ENCODE assay signal across 8 cellular contexts in the genomic region with DNA sequence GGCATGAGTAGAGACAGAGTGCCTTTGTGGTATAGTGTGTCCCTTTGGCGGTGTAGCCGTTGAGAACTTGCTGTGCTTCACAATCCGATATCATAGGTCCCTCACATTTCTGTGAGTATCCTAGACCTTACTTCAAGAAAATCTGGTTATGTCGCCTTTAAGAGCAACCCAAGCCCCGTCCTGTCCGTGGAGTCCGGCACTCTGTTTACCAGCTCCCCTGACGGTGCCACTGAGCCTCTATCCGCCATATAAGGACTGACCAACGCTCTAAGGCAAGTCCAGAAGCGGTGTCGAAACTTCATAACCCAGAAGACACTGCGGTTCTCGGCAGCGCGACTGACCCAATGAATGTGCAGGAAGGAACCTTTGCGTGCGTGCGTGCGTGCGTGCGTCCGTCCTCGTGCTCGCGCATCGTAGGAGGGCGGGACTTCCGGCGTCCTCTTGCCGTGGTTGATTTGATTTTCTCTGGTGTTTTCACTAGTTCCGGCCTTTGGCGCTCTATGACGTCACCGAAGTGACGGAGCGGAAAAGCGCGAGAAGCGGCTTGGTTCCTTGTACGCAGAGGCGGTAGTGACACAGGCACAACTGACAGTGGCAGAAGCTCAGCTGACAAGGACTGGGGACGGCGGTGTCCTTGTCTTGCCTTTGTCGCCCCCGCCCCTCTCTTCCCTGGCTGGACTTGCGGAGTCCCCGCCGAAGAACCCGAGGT. TPM values are rescaled to one million over a fixed set of nuclear protein-coding genes. Genes with fewer than 3 reads are reported as not detected.
DNase-seq lines count a peak whose midpoint lies in the region; ATAC-seq and TF ChIP-seq lines count a peak whose summit lies in the region.

A gene (plus strand): TSS at position 555 of the 709 bp plus-strand sequence. CDS start 1,283 bp downstream, outside the sequence.
A gene (plus strand): TSS at position 555 of the 709 bp plus-strand sequence. CDS start 5,005 bp downstream, outside the sequence.

- H3K9ac ChIP-seq in BLaER1 (peak within 1 kb of the TSS; percentile 87), colonic mucosa (ENCODE audit: low read depth in 2 of 2, low read length in 2 of 2) (peak within 1 kb of the TSS; percentile 44 to 58)

- H3K9me3 Mint-ChIP-seq in activated CD4-positive, alpha-beta T cell treated with anti-CD3 and anti-CD28 coated beads, Interleukin-2, amount 10 ng/mL, durations not matched to agents 24 days and 14 days: peaks cover 22% of the 10 kb centered on the region

- peaks cover 3% of the 10 kb centered on the region for H3K27me3 Mint-ChIP-seq in activated CD4-positive, alpha-beta T cell treated with anti-CD3 and anti-CD28 coated beads, Interleukin-2, amount 10 ng/mL, durations not matched to agents 24 days and 14 days

- H3K9me3 ChIP-seq in BLaER1 (no peaks in the 10 kb centered on the region), colonic mucosa (no peaks in the 10 kb centered on the region)

- peaks cover 27% of the 10 kb centered on the region for H3K36me3 ChIP-seq in BLaER1
- H3K36me3 ChIP-seq in colonic mucosa: no peaks in the 10 kb centered on the region

- H4K20me1 ChIP-seq in BLaER1: peaks cover 19% of the 10 kb centered on the region; the same call in 1 of the 2 replicates

- peaks cover 36% of the 10 kb centered on the region for H3K36me3 Mint-ChIP-seq in activated CD4-positive, alpha-beta T cell treated with anti-CD3 and anti-CD28 coated beads, Interleukin-2, amount 10 ng/mL, durations not matched to agents 24 days and 14 days (ENCODE audit: low read depth)

- ATAC-seq in GM19324 (IDR thresholded peaks at IDR 0.05; ENCODE audit: low FRiP score, unreplicated experiment) (peak; percentile 96), HG03460 (IDR thresholded peaks at IDR 0.05; ENCODE audit: unreplicated experiment) (peak; percentile 95)

- no peak for TF ChIP-seq CTCF in colonic mucosa (IDR thresholded peaks at IDR 0.05)

- H3K4me2 ChIP-seq in BLaER1: peak within 1 kb of the TSS; percentile 97

- DNase-seq in NCI-H526 (lab: John Stamatoyannopoulos, UW): peak; percentile 98 to 99
- DNase-seq in activated CD4-positive, alpha-beta T cell treated with anti-CD3 and anti-CD28 coated beads, Interleukin-2, amount 10 ng/mL, durations not matched to agents 24 days and 14 days: peak; percentile 100
- peak; percentile 99 for DNase-seq in colonic mucosa
- DNase-seq in kidney tubule cell (ENCODE audit: low spot score): peak; percentile 99
- DNase-seq in stimulated activated CD4-positive, alpha-beta T cell treated with anti-CD3 and anti-CD28 coated beads, Interleukin-1b, Interleukin-23, amount 100 ng/mL, for 1 hour (ENCODE audit: low read depth in 2 of 2): peak; percentile 92

- H3K27me3 ChIP-seq in BLaER1: no peaks in the 10 kb centered on the region
- H3K27me3 ChIP-seq in colonic mucosa: no peaks in the 10 kb centered on the region

- peak within 1 kb of the TSS; percentile 87 for H3K4me3 Mint-ChIP-seq in activated CD4-positive, alpha-beta T cell treated with anti-CD3 and anti-CD28 coated beads, Interleukin-2, amount 10 ng/mL, durations not matched to agents 24 days and 14 days

- peak within 1 kb of the TSS; percentile 76 for H3K27ac ChIP-seq in BLaER1
- peak within 1 kb of the TSS; percentile 87 for H3K27ac ChIP-seq in colonic mucosa

- intact Hi-C loops in activated CD4-positive, alpha-beta T cell treated with anti-CD3 and anti-CD28 coated beads, Interleukin-2, amount 10 ng/mL, durations not matched to agents 24 days and 14 days (cut with micrococcal nuclease): loop anchor here (1.0 to 5.0 kb wide), 9 partner anchors 12 to 1221 kb away; a partner anchor contains a TSS
- intact Hi-C loops in colonic mucosa (cut with DNase I): no loop called here

- peak within 1 kb of the TSS; percentile 85 for H3K4me3 ChIP-seq in BLaER1
- H3K4me3 ChIP-seq in colonic mucosa: peak within 1 kb of the TSS; percentile 84

- peak within 1 kb of the TSS; percentile 92 for H3K27ac Mint-ChIP-seq in activated CD4-positive, alpha-beta T cell treated with anti-CD3 and anti-CD28 coated beads, Interleukin-2, amount 10 ng/mL, durations not matched to agents 24 days and 14 days

- H3K4me1 Mint-ChIP-seq in activated CD4-positive, alpha-beta T cell treated with anti-CD3 and anti-CD28 coated beads, Interleukin-2, amount 10 ng/mL, durations not matched to agents 24 days and 14 days: peaks cover 14% of the 10 kb centered on the region

- H3K4me1 ChIP-seq in BLaER1 (peaks cover 16% of the 10 kb centered on the region), colonic mucosa (no peaks in the 10 kb centered on the region)

RNA-seq across cellular contexts. Expression of the first gene that starts in this region (rescaled TPM):
- total RNA-seq in activated CD4-positive, alpha-beta T cell treated with anti-CD3 and anti-CD28 coated beads, Interleukin-2, amount 10 ng/mL, durations not matched to agents 24 days and 14 days: 4.1 and 4.3 TPM in 2 replicates
- total RNA-seq in colonic mucosa: 1 to 10 TPM; 3.8 to 4.6 TPM

RNA-seq across cellular contexts. Expression of the second gene that starts in this region (rescaled TPM):
- 1.3 and 1.6 TPM in 2 replicates for total RNA-seq in activated CD4-positive, alpha-beta T cell treated with anti-CD3 and anti-CD28 coated beads, Interleukin-2, amount 10 ng/mL, durations not matched to agents 24 days and 14 days
- total RNA-seq in colonic mucosa: 1 to 10 TPM; 1.2 to 2.3 TPM

Comparison
In these comparisons a context has a peak if more than half of its experiments do, and no peak if none do; other contexts are left out.
1. Peak in every context shown above with its lines: DNase-seq, ATAC-seq, H3K4me3 ChIP-seq and H3K27ac ChIP-seq.